ENCODE assay signal across 26 cellular contexts in genomic region chr11:94860333-94860732, GRCh38.
DNase-seq lines count a peak whose midpoint lies in the region; ATAC-seq, FAIRE-seq and TF ChIP-seq lines count a peak whose summit lies in the region.
"Had no signal": no experiment of that assay in that cellular context is flagged by ENCODE, and none has a peak within 500 bp of the region (broad histone marks: within the 10 kb centered on the region; RNA-seq: fewer than 3 reads in every experiment).

No MANE protein-coding gene starts in this region.

- DNase-seq in COLO668 (lab: John Stamatoyannopoulos, UW; ENCODE audit: unreplicated experiment) = peak; percentile 7
- no peak for DNase-seq in GM12878 (ENCODE audit: low read depth, low spot score)
- no peak for DNase-seq in left lobe of liver (ENCODE audit: low spot score)
- DNase-seq in stimulated activated CD4-positive, alpha-beta T cell treated with anti-CD3 and anti-CD28 coated beads, Interleukin-2, amount 100 ng/mL, for 24 hours = no peak
- DNase-seq in COR-L47 (lab: John Stamatoyannopoulos, UW) = no peak
- DNase-seq in activated CD8-positive, alpha-beta memory T cell treated with anti-CD3 and anti-CD28 coated beads, Interleukin-2, amount 10 ng/mL, durations not matched to agents 7 days and 5 days = no peak
- DNase-seq in activated effector memory CD4-positive, alpha-beta T cell treated with Interleukin-2 at 50 U/mL for 16 hours = no peak
- DNase-seq: 8988T; ACHN; BE2C; C1 segment of cervical spinal cord; CD4-positive, alpha-beta memory T cell; CD4-positive, CD25-positive, alpha-beta regulatory T cell; CD8-positive, alpha-beta memory T cell; DMS 273 treated with DMSO at 0.1 percent for 48 hours; DMS153; DMS79; DND-41; EL; GDM1 had no signal

- no peak for TF ChIP-seq POLR2A in GM12878 (IDR thresholded peaks at IDR 0.05; ENCODE audit: low read depth, low read length)

- intact Hi-C loops in GM12878 (cut with micrococcal nuclease; ENCODE audit: unreplicated experiment) = no loop called here

- H3K4me3 Mint-ChIP-seq in activated CD8-positive, alpha-beta memory T cell treated with anti-CD3 and anti-CD28 coated beads, Interleukin-2, amount 10 ng/mL, durations not matched to agents 7 days and 5 days = no peak overlapping the region
- H3K4me3 Mint-ChIP-seq: CD14-positive monocyte; CD4-positive, alpha-beta memory T cell; CD4-positive, CD25-positive, alpha-beta regulatory T cell had no signal

- no peaks in the 10 kb centered on the region for H3K79me2 ChIP-seq in GM12878 (ENCODE audit: control insufficient read depth, insufficient read depth, low read length)

- H3K4me1 Mint-ChIP-seq in activated CD8-positive, alpha-beta memory T cell treated with anti-CD3 and anti-CD28 coated beads, Interleukin-2, amount 10 ng/mL, durations not matched to agents 7 days and 5 days = peaks cover 5% of the 10 kb centered on the region
- H3K4me1 Mint-ChIP-seq: CD14-positive monocyte; CD4-positive, alpha-beta memory T cell; CD8-positive, alpha-beta memory T cell had no signal

- no peaks in the 10 kb centered on the region for H4K20me1 ChIP-seq in GM12878 (ENCODE audit: control insufficient read depth, insufficient read depth)

- TF ChIP-seq EP300 in GM12878 (IDR thresholded peaks at IDR 0.05; ENCODE audit: borderline replicate concordance in 1 of 2, control insufficient read depth in 1 of 2, low read depth in 2 of 2, low read length in 2 of 2) = no peak

- H3K4me1 ChIP-seq in GM12878 (ENCODE audit: control insufficient read depth, insufficient read depth, low read length) (no peaks in the 10 kb centered on the region), liver (ENCODE audit: control insufficient read depth in 4 of 4, insufficient read depth in 4 of 4, low read length in 3 of 4) (peaks cover 0 to 9% (median 6%) of the 10 kb centered on the region in 4 donors)
- H3K4me1 ChIP-seq: BE2C, BLaER1 had no signal

- H3K27me3 ChIP-seq in GM12878 (replicated peaks in 1 of 2; ENCODE audit: control insufficient read depth in 2 of 2, insufficient read depth in 2 of 2, low read length in 1 of 2) (peaks cover 0 to 3% of the 10 kb centered on the region in 2 experiments; a peak in 2 of 4 replicates), liver (ENCODE audit: control insufficient read depth in 4 of 4, insufficient read depth in 4 of 4, low read length in 3 of 4) (no peaks in the 10 kb centered on the region)
- H3K27me3 ChIP-seq: BE2C, BLaER1 had no signal

- ATAC-seq in GM12878 (no peak), left lobe of liver (peak; percentile 70)
- ATAC-seq in activated CD8-positive, alpha-beta memory T cell treated with anti-CD3 and anti-CD28 coated beads, Interleukin-2, amount 10 ng/mL, durations not matched to agents 7 days and 5 days = no peak

- no peak for FAIRE-seq in GM12878 (lab: Jason Lieb, UNC)
- FAIRE-seq: A204.1, GM12891, GM19239 had no signal

- no peak overlapping the region for H3K4me2 ChIP-seq in GM12878 (ENCODE audit: control insufficient read depth, insufficient read depth)
- H3K4me2 ChIP-seq: BLaER1 had no signal

- H3K36me3 ChIP-seq in GM12878 (ENCODE audit: control insufficient read depth in 2 of 2, insufficient read depth in 2 of 2, low read length in 1 of 2) (no peaks in the 10 kb centered on the region), liver (ENCODE audit: control insufficient read depth in 4 of 4, insufficient read depth in 3 of 4, low read depth in 1 of 4, low read length in 3 of 4) (peaks cover 13 to 63% (median 41%) of the 10 kb centered on the region in 4 donors)

- POLR2A ChIA-PET in GM12878 (lab: Charles Lee) = no interaction called here

- RAD21 ChIA-PET in GM12878 (lab: Charles Lee; ENCODE audit: unreplicated experiment) = no interaction called here

- TF ChIP-seq CTCF in GM12878 (IDR thresholded peaks at IDR 0.05 in 2 of 3, conservative IDR thresholded peaks at IDR 0.05 in 1 of 3; ENCODE audit: control insufficient read depth in 2 of 3, extremely low read depth in 1 of 3, insufficient read depth in 1 of 3, low read depth in 3 of 3, low read length in 3 of 3) (no peak), liver (IDR thresholded peaks at IDR 0.05; ENCODE audit: low read depth, low read length, missing input control) (no peak)

- H3K27ac ChIP-seq in GM12878 (ENCODE audit: control insufficient read depth, insufficient read depth) (no peak overlapping the region), liver (ENCODE audit: low read depth in 1 of 2, low read length in 2 of 2) (no peak overlapping the region)
- H3K27ac ChIP-seq: BLaER1 had no signal

- CTCF ChIA-PET in GM12878 (lab: Yijun Ruan, JAX) = no interaction called here
- CTCF ChIA-PET in activated CD8-positive, alpha-beta memory T cell treated with anti-CD3 and anti-CD28 coated beads, Interleukin-2, amount 10 ng/mL, durations not matched to agents 7 days and 5 days (lab: Charles Lee) = no interaction called here

- H3K9ac ChIP-seq in GM12878 (ENCODE audit: control insufficient read depth, insufficient read depth, low read length) (no peak overlapping the region), liver (ENCODE audit: low read depth in 1 of 2, low read length in 2 of 2) (no peak overlapping the region)
- H3K9ac ChIP-seq: BLaER1 had no signal

- H2AFZ ChIP-seq in GM12878 (ENCODE audit: control insufficient read depth, low read depth, low read length) = no peak overlapping the region

- no peaks in the 10 kb centered on the region for H3K27me3 Mint-ChIP-seq in activated CD8-positive, alpha-beta memory T cell treated with anti-CD3 and anti-CD28 coated beads, Interleukin-2, amount 10 ng/mL, durations not matched to agents 7 days and 5 days

- no peaks in the 10 kb centered on the region for H3K9me3 ChIP-seq in GM12878 (replicated peaks; ENCODE audit: control insufficient read depth, insufficient read depth, low read length)
- H3K9me3 ChIP-seq in liver (ENCODE audit: control insufficient read depth in 4 of 4, low read length in 3 of 4) = no peaks in the 10 kb centered on the region
- H3K9me3 ChIP-seq: BE2C, BLaER1 had no signal

- TF ChIP-seq RAD21 in GM12878 (IDR thresholded peaks at IDR 0.05; ENCODE audit: insufficient read depth, low read depth, low read length) = no peak
- no peak for TF ChIP-seq RAD21 in liver (IDR thresholded peaks at IDR 0.05)

- in situ Hi-C loops in GM12878 (cut with MboI) = no loop called here

- no peaks in the 10 kb centered on the region for H3K36me3 Mint-ChIP-seq in activated CD8-positive, alpha-beta memory T cell treated with anti-CD3 and anti-CD28 coated beads, Interleukin-2, amount 10 ng/mL, durations not matched to agents 7 days and 5 days
- H3K36me3 Mint-ChIP-seq: CD4-positive, alpha-beta memory T cell; CD4-positive, CD25-positive, alpha-beta regulatory T cell; CD8-positive, alpha-beta memory T cell had no signal

- no peak overlapping the region for H3K4me3 ChIP-seq in GM12878
- no peak overlapping the region for H3K4me3 ChIP-seq in liver (ENCODE audit: low read depth in 1 of 3, low read length in 3 of 3)
- H3K4me3 ChIP-seq: BLaER1 had no signal

- WGBS in GM12878 (ENCODE audit: insufficient coverage, insufficient replicate concordance, low lambda C conversion rate, missing lambda C conversion rate) = 5% methylated on average over 2 of the region's 2 CpGs
- WGBS in liver = 48% methylated on average over 2 of the region's 2 CpGs

- H3K9me3 Mint-ChIP-seq in activated CD8-positive, alpha-beta memory T cell treated with anti-CD3 and anti-CD28 coated beads, Interleukin-2, amount 10 ng/mL, durations not matched to agents 7 days and 5 days (ENCODE audit: low read depth) = no peaks in the 10 kb centered on the region
- H3K9me3 Mint-ChIP-seq: CD14-positive monocyte; CD4-positive, alpha-beta memory T cell; CD4-positive, CD25-positive, alpha-beta regulatory T cell had no signal

- BruUV-seq in GM12878 (replicated peaks; lab: Mats Ljungman, UMichigan) = no TSS peak

- SMC1A ChIA-PET in GM12878 (lab: Charles Lee; ENCODE audit: uncharacterized antibody, unreplicated experiment) = no interaction called here

- no peak overlapping the region for H3K27ac Mint-ChIP-seq in activated CD8-positive, alpha-beta memory T cell treated with anti-CD3 and anti-CD28 coated beads, Interleukin-2, amount 10 ng/mL, durations not matched to agents 7 days and 5 days
- H3K27ac Mint-ChIP-seq: CD14-positive monocyte; CD4-positive, alpha-beta memory T cell; CD4-positive, CD25-positive, alpha-beta regulatory T cell; CD8-positive, alpha-beta memory T cell had no signal

TF ChIP-seq in liver, 16 proteins besides CTCF, POLR2A, EP300 and RAD21 (continues in another document):
- peak; percentile 23 to 36 for TF ChIP-seq HNF4A (conservative IDR thresholded peaks at IDR 0.05)
- TF ChIP-seq, protein P1, sequence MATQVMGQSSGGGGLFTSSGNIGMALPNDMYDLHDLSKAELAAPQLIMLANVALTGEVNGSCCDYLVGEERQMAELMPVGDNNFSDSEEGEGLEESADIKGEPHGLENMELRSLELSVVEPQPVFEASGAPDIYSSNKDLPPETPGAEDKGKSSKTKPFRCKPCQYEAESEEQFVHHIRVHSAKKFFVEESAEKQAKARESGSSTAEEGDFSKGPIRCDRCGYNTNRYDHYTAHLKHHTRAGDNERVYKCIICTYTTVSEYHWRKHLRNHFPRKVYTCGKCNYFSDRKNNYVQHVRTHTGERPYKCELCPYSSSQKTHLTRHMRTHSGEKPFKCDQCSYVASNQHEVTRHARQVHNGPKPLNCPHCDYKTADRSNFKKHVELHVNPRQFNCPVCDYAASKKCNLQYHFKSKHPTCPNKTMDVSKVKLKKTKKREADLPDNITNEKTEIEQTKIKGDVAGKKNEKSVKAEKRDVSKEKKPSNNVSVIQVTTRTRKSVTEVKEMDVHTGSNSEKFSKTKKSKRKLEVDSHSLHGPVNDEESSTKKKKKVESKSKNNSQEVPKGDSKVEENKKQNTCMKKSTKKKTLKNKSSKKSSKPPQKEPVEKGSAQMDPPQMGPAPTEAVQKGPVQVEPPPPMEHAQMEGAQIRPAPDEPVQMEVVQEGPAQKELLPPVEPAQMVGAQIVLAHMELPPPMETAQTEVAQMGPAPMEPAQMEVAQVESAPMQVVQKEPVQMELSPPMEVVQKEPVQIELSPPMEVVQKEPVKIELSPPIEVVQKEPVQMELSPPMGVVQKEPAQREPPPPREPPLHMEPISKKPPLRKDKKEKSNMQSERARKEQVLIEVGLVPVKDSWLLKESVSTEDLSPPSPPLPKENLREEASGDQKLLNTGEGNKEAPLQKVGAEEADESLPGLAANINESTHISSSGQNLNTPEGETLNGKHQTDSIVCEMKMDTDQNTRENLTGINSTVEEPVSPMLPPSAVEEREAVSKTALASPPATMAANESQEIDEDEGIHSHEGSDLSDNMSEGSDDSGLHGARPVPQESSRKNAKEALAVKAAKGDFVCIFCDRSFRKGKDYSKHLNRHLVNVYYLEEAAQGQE (IDR thresholded peaks at IDR 0.05) = no peak
